Comparison of ENCODE assay signal across 1 cellular context in genomic region chr17:38603786-38604478, GRCh38.
TF ChIP-seq lines count a peak whose summit lies in the region.

No MANE protein-coding gene starts in this region.

TF ChIP-seq in GM23338, 12 proteins besides CTCF, POLR2A, EP300 and RAD21 (continued from another document):
- TF ChIP-seq ZNF462 (CRISPR knock-in tag; IDR thresholded peaks at IDR 0.05), result no peak
- no peak for TF ChIP-seq POLR2AphosphoS5 (IDR thresholded peaks at IDR 0.05; ENCODE audit: low read depth)
- TF ChIP-seq EZH2 (IDR thresholded peaks at IDR 0.05; ENCODE audit: low read depth, unreplicated experiment), result peak; percentile 44
- no peak for TF ChIP-seq JUNB (IDR thresholded peaks at IDR 0.05; ENCODE audit: unreplicated experiment)
TF ChIP-seq in GM23338: peak in this region for 1.
